In the genomic region with DNA sequence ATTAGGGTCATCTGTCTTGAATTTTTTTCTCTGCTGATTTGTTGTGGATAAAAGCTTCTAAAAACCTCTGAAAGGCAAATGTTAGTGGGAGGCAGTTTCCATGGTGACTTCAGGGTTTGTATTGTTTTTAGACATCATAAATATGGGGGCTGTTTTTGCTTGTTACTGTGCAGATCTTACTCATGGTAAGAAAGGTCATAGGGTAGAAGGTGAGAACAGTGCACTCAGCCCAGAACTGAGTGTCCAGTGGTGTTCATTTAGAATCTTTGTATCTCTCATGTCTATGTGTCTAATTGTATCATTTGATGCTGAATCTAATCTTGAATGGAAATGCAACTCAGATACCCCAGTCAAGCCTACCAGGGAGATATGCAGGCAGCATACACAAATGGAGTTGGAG, we compare ENCODE assay signal across 19 cellular contexts.
"Had no signal": no experiment of that assay in that cellular context is flagged by ENCODE, and none has a peak within 500 bp of the region (broad histone marks: within the 10 kb centered on the region; RNA-seq: fewer than 3 reads in every experiment).

No MANE protein-coding gene starts in this region.

- H3K9me3 ChIP-seq: esophagus muscularis mucosa, left lung, pancreas, tibial artery, upper lobe of right lung, vagina had no signal

- H3K4me1 Mint-ChIP-seq: immature natural killer cell had no signal

- H3K36me3 ChIP-seq: esophagus muscularis mucosa, left lung, pancreas, tibial artery, upper lobe of right lung, vagina had no signal

- ATAC-seq: foreskin keratinocyte; left lung; natural killer cell treated with Interleukin-12 subunit alpha and Interleukin-12 subunit beta and Interleukin-15 and Interleukin-18, amount 100 ng/mL, for 72 hours; pancreas; right cardiac atrium; upper lobe of right lung had no signal

- H3K4me3 Mint-ChIP-seq: immature natural killer cell; natural killer cell treated with Interleukin-12 subunit alpha and Interleukin-12 subunit beta and Interleukin-15 and Interleukin-18, amount 100 ng/mL, for 72 hours had no signal

- H3K27me3 Mint-ChIP-seq: progenitor cell of endocrine pancreas had no signal

- H3K27ac ChIP-seq: esophagus muscularis mucosa, foreskin keratinocyte, left lung, pancreas, tibial artery, upper lobe of right lung, vagina had no signal

- H3K9me3 Mint-ChIP-seq: natural killer cell treated with Interleukin-12 subunit alpha and Interleukin-12 subunit beta and Interleukin-15 and Interleukin-18, amount 100 ng/mL, for 72 hours had no signal

- H3K27me3 ChIP-seq: foreskin keratinocyte, left lung, pancreas, tibial artery, upper lobe of right lung, vagina had no signal

- H3K36me3 Mint-ChIP-seq: immature natural killer cell; natural killer cell treated with Interleukin-12 subunit alpha and Interleukin-12 subunit beta and Interleukin-15 and Interleukin-18, amount 100 ng/mL, for 72 hours had no signal

- H3K27ac Mint-ChIP-seq: immature natural killer cell; natural killer cell treated with Interleukin-12 subunit alpha and Interleukin-12 subunit beta and Interleukin-15 and Interleukin-18, amount 100 ng/mL, for 72 hours; progenitor cell of endocrine pancreas had no signal

- H3K4me3 ChIP-seq: esophagus muscularis mucosa, left lung, lung, pancreas, tibial artery, upper lobe of right lung, vagina had no signal

- H3K4me1 ChIP-seq: esophagus muscularis mucosa, foreskin keratinocyte, left lung, pancreas, tibial artery, upper lobe of right lung, vagina had no signal

- DNase-seq: effector memory CD4-positive, alpha-beta T cell; foreskin keratinocyte; immature natural killer cell; left lung; mesenchymal stem cell; midbrain; occipital lobe; pancreas; right cardiac atrium; small intestine; stimulated activated CD4-positive, alpha-beta T cell treated with anti-CD3 and anti-CD28 coated beads, Interleukin-12 subunit alpha, Interleukin-12 subunit beta, amount 100 ng/mL, for 4 hours; stimulated activated naive CD4-positive, alpha-beta T cell treated with Interleukin-2 at 50 U/mL for 16 hours; tibial artery; upper lobe of right lung had no signal
